24 cellular contexts compared by ENCODE assay signal in the genomic region with DNA sequence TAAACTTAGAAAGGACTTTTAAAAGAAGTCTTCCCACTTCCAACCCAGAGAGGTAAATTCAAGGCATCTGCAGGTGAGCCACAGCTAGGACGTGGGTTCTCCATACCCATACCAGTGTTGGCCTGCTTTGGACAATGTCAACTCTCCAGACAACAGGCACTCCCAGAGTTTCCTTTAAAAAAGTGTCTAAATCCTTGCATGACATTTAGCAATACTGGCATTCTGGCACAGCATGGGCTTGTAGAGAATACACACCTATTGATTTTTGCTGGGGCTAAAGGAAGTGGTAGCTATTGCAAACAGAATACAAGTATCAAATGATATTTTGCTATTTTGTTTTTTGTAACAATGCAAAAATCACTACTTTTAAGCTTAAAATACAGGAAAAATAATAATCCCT. TPM values are rescaled to one million over a fixed set of nuclear protein-coding genes. Genes with fewer than 3 reads are reported as not detected.
A peak's percentile ranks its signal among the peaks of the same experiment; 100 is the strongest.
DNase-seq lines count a peak whose midpoint lies in the region; ATAC-seq and TF ChIP-seq lines count a peak whose summit lies in the region.
"Had no signal": no experiment of that assay in that cellular context is flagged by ENCODE, and none has a peak within 500 bp of the region (broad histone marks: within the 10 kb centered on the region; RNA-seq: fewer than 3 reads in every experiment).

No MANE protein-coding gene starts in this region.

- no peak overlapping the region for H3K4me3 ChIP-seq in heart right ventricle
- H3K4me3 ChIP-seq in esophagus squamous epithelium, result no peak overlapping the region
- H3K4me3 ChIP-seq in neutrophil (ENCODE audit: low read depth in 1 of 2, low read length in 1 of 2), result peak overlapping the region in 1 of 2 experiments; percentile 77
- no peak overlapping the region for H3K4me3 ChIP-seq in upper lobe of right lung
- H3K4me3 ChIP-seq: suprapubic skin had no signal

- peaks cover 20 to 64% (median 52%) of the 10 kb centered on the region in 9 donors for H3K4me1 ChIP-seq in heart right ventricle
- H3K4me1 ChIP-seq in esophagus squamous epithelium, result peaks cover 19 to 35% (median 26%) of the 10 kb centered on the region in 3 donors
- H3K4me1 ChIP-seq in neutrophil (ENCODE audit: control insufficient read depth in 1 of 2, insufficient read depth in 1 of 2, low read depth in 1 of 2, low read length in 1 of 2), result peaks cover 50 to 56% of the 10 kb centered on the region in 2 experiments
- H3K4me1 ChIP-seq in upper lobe of right lung, result peaks cover 30% of the 10 kb centered on the region

- WGBS in heart right ventricle, 2 donors, result 84 to 97% methylated on average over 1 of the region's 1 CpG
- 81 to 100% methylated on average over 1 of the region's 1 CpG for WGBS in esophagus squamous epithelium, 2 donors

- H3K9me3 ChIP-seq in heart right ventricle (peaks cover 0 to 3% (median 0%) of the 10 kb centered on the region in 11 donors), esophagus squamous epithelium (no peaks in the 10 kb centered on the region), neutrophil (no peaks in the 10 kb centered on the region), upper lobe of right lung (no peaks in the 10 kb centered on the region)
- H3K9me3 ChIP-seq: suprapubic skin had no signal

- peaks cover 0 to 6% (median 0%) of the 10 kb centered on the region in 9 donors for H3K36me3 ChIP-seq in heart right ventricle
- H3K36me3 ChIP-seq in esophagus squamous epithelium, result no peaks in the 10 kb centered on the region
- no peaks in the 10 kb centered on the region for H3K36me3 ChIP-seq in neutrophil
- H3K36me3 ChIP-seq in upper lobe of right lung, result no peaks in the 10 kb centered on the region
- H3K36me3 ChIP-seq: suprapubic skin had no signal

- intact Hi-C loops in heart right ventricle (cut with DNase I) (loop anchor here in 4 of 10 donors (2.0 to 10.0 kb wide), 5 partner anchors 20 to 252 kb away; a partner anchor contains a TSS), Right ventricle myocardium inferior (cut with DNase I) (no loop called here), esophagus squamous epithelium (cut with DNase I) (no loop called here), upper lobe of right lung (cut with DNase I) (no loop called here)

- ATAC-seq in heart right ventricle, result no peak
- ATAC-seq in Right ventricle myocardium inferior, result no peak
- no peak for ATAC-seq in upper lobe of right lung
- ATAC-seq in GM18498 (IDR thresholded peaks at IDR 0.05; ENCODE audit: unreplicated experiment), result no peak
- no peak for ATAC-seq in GM18907 (IDR thresholded peaks at IDR 0.05; ENCODE audit: unreplicated experiment)
- ATAC-seq: CD8-positive, alpha-beta T cell; natural killer cell; stimulated activated effector memory CD8-positive, alpha-beta T cell treated with anti-CD3 and anti-CD28 coated beads, Interleukin-12 subunit alpha, Interleukin-12 subunit beta, amount 100 ng/mL, for 72 hours had no signal

- DNase-seq in heart right ventricle (no peak), Right ventricle myocardium inferior (ENCODE audit: missing footprints) (no peak), esophagus squamous epithelium (lab: John Stamatoyannopoulos, UW) (no peak), upper lobe of right lung (no peak), GF-D8 (lab: John Stamatoyannopoulos, UW) (no peak)
- DNase-seq: activated CD4-positive, alpha-beta T cell treated with anti-CD3 and anti-CD28 coated beads, Interleukin-2, amount 10 ng/mL, durations not matched to agents 24 days and 14 days; activated T-cell treated with anti-CD3 and anti-CD28 coated beads, Interleukin-2, amount 50 U/mL, for 48 hours; CD8-positive, alpha-beta T cell; effector CD8-positive, alpha-beta T cell; H9; left colon; natural killer cell; NCI-H1092; NCI-H1930; NCI-H526 treated with DMSO at 0.1 percent for 48 hours; SIG-M5; stimulated activated CD4-positive, alpha-beta T cell treated with anti-CD3 and anti-CD28 coated beads, Interleukin-4, amount 100 ng/mL, for 1 hour; SW 1271; T1000 had no signal

- H3K27ac ChIP-seq in heart right ventricle, result peak overlapping the region; percentile 66 to 93 (median 86)
- peak overlapping the region in 3 of 4 donors; percentile 49 to 78 (median 72) for H3K27ac ChIP-seq in esophagus squamous epithelium
- H3K27ac ChIP-seq in neutrophil, result peak overlapping the region; percentile 98
- peak overlapping the region; percentile 79 for H3K27ac ChIP-seq in upper lobe of right lung

- TF ChIP-seq POLR2A in esophagus squamous epithelium (IDR thresholded peaks at IDR 0.05), result no peak

- TF ChIP-seq CTCF in heart right ventricle (IDR thresholded peaks at IDR 0.05), result no peak
- TF ChIP-seq CTCF in esophagus squamous epithelium (IDR thresholded peaks at IDR 0.05), result no peak
- no peak for TF ChIP-seq CTCF in neutrophil (IDR thresholded peaks at IDR 0.05)
- TF ChIP-seq CTCF in upper lobe of right lung (IDR thresholded peaks at IDR 0.05), result no peak

- H3K27me3 ChIP-seq in heart right ventricle (peaks cover 0 to 9% (median 3%) of the 10 kb centered on the region in 7 donors), esophagus squamous epithelium (no peaks in the 10 kb centered on the region), neutrophil (no peaks in the 10 kb centered on the region), upper lobe of right lung (no peaks in the 10 kb centered on the region)
- H3K27me3 ChIP-seq: suprapubic skin had no signal

RNA-seq across cellular contexts. Expression of a gene that starts 25.8 kb away (rescaled TPM):
- 10 to 100 TPM; 19.8 to 38.8 (median 27.5) TPM for total RNA-seq in heart right ventricle
- 1 to 10 TPM; 4.9 to 8.3 TPM for polyA plus RNA-seq in heart right ventricle
- 20.7 TPM for total RNA-seq in Right ventricle myocardium inferior
- 10 to 100 TPM; 39.4 to 79.7 (median 55.7) TPM for total RNA-seq in esophagus squamous epithelium
- total RNA-seq in upper lobe of right lung, result 71.1 TPM
